In the genomic region with DNA sequence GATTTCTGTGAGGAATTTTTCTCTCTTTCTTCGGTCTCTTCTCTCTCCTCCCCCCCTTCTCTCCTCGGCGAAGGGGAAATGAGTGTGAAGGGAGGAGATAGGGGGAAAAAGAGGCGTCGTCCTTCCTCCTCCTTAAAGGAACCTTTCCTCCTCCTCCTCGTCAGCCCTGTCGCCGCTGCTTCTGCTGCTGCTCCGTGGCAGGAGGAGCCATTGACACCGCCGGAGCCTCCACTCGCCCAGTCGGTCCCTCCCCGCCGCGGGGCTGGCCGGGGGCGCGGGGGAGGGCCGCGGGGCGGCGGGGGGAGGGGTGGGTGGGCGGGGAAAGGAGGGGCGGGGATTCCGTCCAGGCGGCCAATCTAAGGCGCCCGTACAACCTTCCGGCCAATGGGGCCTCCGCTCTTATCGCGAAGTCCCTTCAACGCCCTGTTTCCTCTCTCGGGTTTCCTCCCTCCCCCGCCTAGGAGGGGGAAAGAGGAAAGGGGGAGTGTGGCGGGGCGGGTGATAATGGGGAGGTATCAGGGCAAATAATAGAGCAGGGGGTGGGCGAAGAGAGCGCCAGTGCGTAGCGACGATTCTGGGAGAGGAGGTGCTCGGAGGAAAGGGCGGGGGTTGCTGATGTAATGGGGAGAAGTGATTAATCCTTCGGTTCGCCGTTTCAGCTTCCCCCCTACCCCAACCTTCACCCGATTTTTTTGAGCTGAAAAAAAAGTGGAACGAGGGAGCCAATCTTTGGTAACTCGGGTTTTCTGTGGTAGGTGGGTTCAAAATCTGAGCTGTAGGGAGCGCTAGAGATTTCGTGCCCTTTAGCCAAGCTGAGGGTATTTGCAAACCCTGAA, we compare ENCODE assay signal across 8 cellular contexts.
DNase-seq lines count a peak whose midpoint lies in the region; ATAC-seq lines count a peak whose summit lies in the region.

A gene (minus strand): TSS at position 238 of the 836 bp plus-strand sequence. CDS start 778 bp downstream, outside the sequence.

- peak; percentile 94 for DNase-seq in AG20443 (ENCODE audit: low spot score)
- peak; percentile 91 for DNase-seq in NCI-H345 treated with DMSO at 0.1 percent for 48 hours (lab: John Stamatoyannopoulos, UW; ENCODE audit: unreplicated experiment)
- DNase-seq in activated CD4-positive, CD25-positive, alpha-beta regulatory T cell (lab: John Stamatoyannopoulos, UW), result peak; percentile 87 to 92 (median 89)
- DNase-seq in central memory CD4-positive, alpha-beta T cell, result peak; percentile 98
- DNase-seq in iris pigment epithelial cell (ENCODE audit: low read depth), result peak; percentile 99
- DNase-seq in stimulated activated CD4-positive, alpha-beta T cell treated with anti-CD3 and anti-CD28 coated beads, Interleukin-12 subunit alpha, Interleukin-12 subunit beta, amount 100 ng/mL, for 24 hours (ENCODE audit: low read depth in 2 of 2), result peak; percentile 90 to 92

- ATAC-seq in GM19025 (IDR thresholded peaks at IDR 0.05; ENCODE audit: low read depth, unreplicated experiment) (peak; percentile 91), HG03342 (IDR thresholded peaks at IDR 0.05; ENCODE audit: unreplicated experiment) (peak; percentile 90)

Comparison
In these comparisons a context has a peak if more than half of its experiments do, and no peak if none do; other contexts are left out.
1. Peak in every context shown above with its lines: DNase-seq and ATAC-seq.